Comparison of ENCODE assay signal across 9 cellular contexts in genomic region chr11:118290923-118291322, GRCh38. TPM values are rescaled to one million over a fixed set of nuclear protein-coding genes. Genes with fewer than 3 reads are reported as not detected.
DNase-seq lines count a peak whose midpoint lies in the region; ATAC-seq and TF ChIP-seq lines count a peak whose summit lies in the region.
"Had no signal": no experiment of that assay in that cellular context is flagged by ENCODE, and none has a peak within 500 bp of the region (broad histone marks: within the 10 kb centered on the region; RNA-seq: fewer than 3 reads in every experiment).

No MANE protein-coding gene starts in this region.

- H3K4me3 Mint-ChIP-seq in activated CD4-positive, alpha-beta memory T cell treated with anti-CD3 and anti-CD28 coated beads, Interleukin-2, amount 10 ng/mL, durations not matched to agents 7 days and 5 days = no peak overlapping the region
- H3K4me3 Mint-ChIP-seq in stimulated activated memory B cell treated with anti-CD40 and anti-IgM and Interleukin-4, amounts not matched to agents 10 μg/mL and 1 μg/mL and 100 μg/mL, for 72 hours = no peak overlapping the region

- H3K79me2 ChIP-seq in Loucy (ENCODE audit: insufficient read depth, low read length) = no peaks in the 10 kb centered on the region

- H4K20me1 ChIP-seq in Loucy (ENCODE audit: insufficient read depth, low read length, poor library complexity, severe bottlenecking) = no peaks in the 10 kb centered on the region

- H3K4me1 Mint-ChIP-seq in activated CD4-positive, alpha-beta memory T cell treated with anti-CD3 and anti-CD28 coated beads, Interleukin-2, amount 10 ng/mL, durations not matched to agents 7 days and 5 days = peaks cover 22% of the 10 kb centered on the region
- H3K4me1 Mint-ChIP-seq in stimulated activated memory B cell treated with anti-CD40 and anti-IgM and Interleukin-4, amounts not matched to agents 10 μg/mL and 1 μg/mL and 100 μg/mL, for 72 hours = peaks cover 8% of the 10 kb centered on the region

- no peaks in the 10 kb centered on the region for H3K27me3 ChIP-seq in GM06990 (replicated peaks; ENCODE audit: control insufficient read depth, insufficient read depth, low read length)
- no peaks in the 10 kb centered on the region for H3K27me3 ChIP-seq in Loucy (ENCODE audit: insufficient read depth, low read length, poor library complexity, severe bottlenecking)
- H3K27me3 ChIP-seq in vagina = no peaks in the 10 kb centered on the region

- intact Hi-C loops in left cardiac atrium (cut with DNase I) (loop anchor here (1.0 to 10.0 kb wide), 4 partner anchors 92 to 146 kb away; no protein-coding TSS in a partner anchor), vagina (cut with DNase I) (no loop called here)

- H3K27ac Mint-ChIP-seq in activated CD4-positive, alpha-beta memory T cell treated with anti-CD3 and anti-CD28 coated beads, Interleukin-2, amount 10 ng/mL, durations not matched to agents 7 days and 5 days = no peak overlapping the region
- no peak overlapping the region for H3K27ac Mint-ChIP-seq in stimulated activated memory B cell treated with anti-CD40 and anti-IgM and Interleukin-4, amounts not matched to agents 10 μg/mL and 1 μg/mL and 100 μg/mL, for 72 hours

- no peaks in the 10 kb centered on the region for H3K9me2 ChIP-seq in Loucy (replicated peaks; ENCODE audit: low read depth, low read length)

- no peak overlapping the region for H3K27ac ChIP-seq in vagina
- H3K27ac ChIP-seq: tibial artery had no signal

- CTCF ChIA-PET in activated CD4-positive, alpha-beta memory T cell treated with anti-CD3 and anti-CD28 coated beads, Interleukin-2, amount 10 ng/mL, durations not matched to agents 7 days and 5 days (lab: Charles Lee) = interaction anchor here (0.7 to 5.6 kb wide), 13 partner anchors 9 to 119 kb away, joined by 3 to 62 read pairs (median 4); partner anchors contain the start of gene CD3E

- no peaks in the 10 kb centered on the region for H3F3A ChIP-seq in Loucy (ENCODE audit: low read depth)

- H3K4me1 ChIP-seq in Loucy (ENCODE audit: insufficient read depth, low read length, poor library complexity, severe bottlenecking) = peaks cover 6% of the 10 kb centered on the region
- H3K4me1 ChIP-seq in vagina = peaks cover 20% of the 10 kb centered on the region
- H3K4me1 ChIP-seq: tibial artery had no signal

- no peaks in the 10 kb centered on the region for H3K9me3 ChIP-seq in Loucy (ENCODE audit: insufficient read depth, low read depth, low read length)
- no peaks in the 10 kb centered on the region for H3K9me3 ChIP-seq in vagina
- H3K9me3 ChIP-seq: tibial artery had no signal

- DNase-seq in GM06990 (ENCODE audit: extremely low read depth, insufficient read length) = no peak
- peak; percentile 54 for DNase-seq in activated CD4-positive, alpha-beta memory T cell treated with anti-CD3 and anti-CD28 coated beads, Interleukin-2, amount 10 ng/mL, durations not matched to agents 7 days and 5 days
- no peak for DNase-seq in left cardiac atrium
- no peak for DNase-seq in vagina (ENCODE audit: extremely low spot score in 2 of 2)

- H3K4me3 ChIP-seq in GM06990 (replicated peaks; ENCODE audit: low read depth, low read length) (no peak overlapping the region), Loucy (ENCODE audit: low read length, poor library complexity, severe bottlenecking) (no peak overlapping the region), vagina (no peak overlapping the region)
- H3K4me3 ChIP-seq: tibial artery had no signal

- POLR2A ChIA-PET in activated CD4-positive, alpha-beta memory T cell treated with anti-CD3 and anti-CD28 coated beads, Interleukin-2, amount 10 ng/mL, durations not matched to agents 7 days and 5 days (lab: Charles Lee) = interaction anchor here (0.6 to 1.2 kb wide), 5 partner anchors 8 to 88 kb away, joined by 3 to 4 read pairs (median 3); no protein-coding TSS in a partner anchor

- no peak overlapping the region for H3K9ac ChIP-seq in Loucy (ENCODE audit: low read depth, low read length, poor library complexity, severe bottlenecking)

- no peaks in the 10 kb centered on the region for H3K36me3 ChIP-seq in GM06990 (ENCODE audit: control insufficient read depth, insufficient read depth, low read length)
- H3K36me3 ChIP-seq in Loucy (ENCODE audit: insufficient read depth, low read length) = no peaks in the 10 kb centered on the region
- H3K36me3 ChIP-seq in vagina = no peaks in the 10 kb centered on the region
- H3K36me3 ChIP-seq: tibial artery had no signal

- no peaks in the 10 kb centered on the region for H3K9me3 Mint-ChIP-seq in activated CD4-positive, alpha-beta memory T cell treated with anti-CD3 and anti-CD28 coated beads, Interleukin-2, amount 10 ng/mL, durations not matched to agents 7 days and 5 days
- peaks cover 2% of the 10 kb centered on the region for H3K9me3 Mint-ChIP-seq in stimulated activated memory B cell treated with anti-CD40 and anti-IgM and Interleukin-4, amounts not matched to agents 10 μg/mL and 1 μg/mL and 100 μg/mL, for 72 hours

- peaks cover 2% of the 10 kb centered on the region for H3K36me3 Mint-ChIP-seq in activated CD4-positive, alpha-beta memory T cell treated with anti-CD3 and anti-CD28 coated beads, Interleukin-2, amount 10 ng/mL, durations not matched to agents 7 days and 5 days (ENCODE audit: low read depth)
- H3K36me3 Mint-ChIP-seq in stimulated activated memory B cell treated with anti-CD40 and anti-IgM and Interleukin-4, amounts not matched to agents 10 μg/mL and 1 μg/mL and 100 μg/mL, for 72 hours = peaks cover 5% of the 10 kb centered on the region

- TF ChIP-seq CTCF in GM06990 (IDR thresholded peaks at IDR 0.05; ENCODE audit: insufficient read depth, low read length, poor library complexity, severe bottlenecking) = peak; percentile 25
- TF ChIP-seq CTCF in Loucy (conservative IDR thresholded peaks at IDR 0.05; ENCODE audit: low read length) = peak; percentile 50
- TF ChIP-seq CTCF in vagina (IDR thresholded peaks at IDR 0.05) = peak in 1 of 3 experiments; percentile 31

- no peak overlapping the region for H3K4me2 ChIP-seq in Loucy (ENCODE audit: low read depth, low read length, poor library complexity, severe bottlenecking)

- ATAC-seq in left cardiac atrium (peak; percentile 80), GM21786 (IDR thresholded peaks at IDR 0.05; ENCODE audit: unreplicated experiment) (no peak), HG03469 (IDR thresholded peaks at IDR 0.05; ENCODE audit: unreplicated experiment) (no peak)
- peak; percentile 66 for ATAC-seq in stimulated activated memory B cell treated with anti-CD40 and anti-IgM and Interleukin-4, amounts not matched to agents 10 μg/mL and 1 μg/mL and 100 μg/mL, for 72 hours

- no peak for TF ChIP-seq POLR2A in vagina (IDR thresholded peaks at IDR 0.05)

- no peak overlapping the region for H2AFZ ChIP-seq in Loucy (ENCODE audit: low read length)

- peaks cover 3% of the 10 kb centered on the region for H3K27me3 Mint-ChIP-seq in activated CD4-positive, alpha-beta memory T cell treated with anti-CD3 and anti-CD28 coated beads, Interleukin-2, amount 10 ng/mL, durations not matched to agents 7 days and 5 days
- peaks cover 36% of the 10 kb centered on the region for H3K27me3 Mint-ChIP-seq in stimulated activated memory B cell treated with anti-CD40 and anti-IgM and Interleukin-4, amounts not matched to agents 10 μg/mL and 1 μg/mL and 100 μg/mL, for 72 hours

RNA-seq across cellular contexts. Expression of gene CD3E, which starts 13.6 kb away (rescaled TPM):
- 100 to 1,000 TPM; 639 to 653 TPM for total RNA-seq in activated CD4-positive, alpha-beta memory T cell treated with anti-CD3 and anti-CD28 coated beads, Interleukin-2, amount 10 ng/mL, durations not matched to agents 7 days and 5 days
- total RNA-seq in left cardiac atrium (1 to 10 TPM; 1.6 to 3.7 TPM), vagina (6.9 TPM)

RNA-seq across cellular contexts. Expression of gene MPZL2, which starts 26.8 kb away (rescaled TPM):
- 1 to 10 TPM; 3.8 to 5.3 TPM for total RNA-seq in activated CD4-positive, alpha-beta memory T cell treated with anti-CD3 and anti-CD28 coated beads, Interleukin-2, amount 10 ng/mL, durations not matched to agents 7 days and 5 days
- total RNA-seq in left cardiac atrium (10 to 100 TPM; 11.6 to 47.8 TPM), vagina (165 TPM)

RNA-seq across cellular contexts. Expression of gene MPZL3, which starts 38.8 kb away (rescaled TPM):
- 10 to 100 TPM; 34.0 to 34.9 TPM for total RNA-seq in activated CD4-positive, alpha-beta memory T cell treated with anti-CD3 and anti-CD28 coated beads, Interleukin-2, amount 10 ng/mL, durations not matched to agents 7 days and 5 days
- total RNA-seq in left cardiac atrium (1 to 10 TPM; 1.0 to 1.1 TPM), vagina (9.1 TPM)

RNA-seq across cellular contexts. Expression of gene CD3D, which starts 51.6 kb away (rescaled TPM):
- total RNA-seq in activated CD4-positive, alpha-beta memory T cell treated with anti-CD3 and anti-CD28 coated beads, Interleukin-2, amount 10 ng/mL, durations not matched to agents 7 days and 5 days = 100 to 1,000 TPM; 467 to 476 TPM
- 1 to 10 TPM in 1 of 2 donors, under 1 TPM in 1; 0.86 to 2.0 TPM for total RNA-seq in left cardiac atrium
- total RNA-seq in vagina = 13.8 TPM

RNA-seq across cellular contexts. Expression of gene CD3G, which starts 53.2 kb away (rescaled TPM):
- total RNA-seq in activated CD4-positive, alpha-beta memory T cell treated with anti-CD3 and anti-CD28 coated beads, Interleukin-2, amount 10 ng/mL, durations not matched to agents 7 days and 5 days = 100 to 1,000 TPM; 223 to 225 TPM
- 1 to 10 TPM in 1 of 2 donors, under 1 TPM in 1; 0.76 to 1.4 TPM for total RNA-seq in left cardiac atrium
- 2.2 TPM for total RNA-seq in vagina

Comparison
In these comparisons a context has a peak if more than half of its experiments do, and no peak if none do; other contexts are left out.
1. ATAC-seq: peak in left cardiac atrium (2 of 2) and stimulated activated memory B cell treated with anti-CD40 and anti-IgM and Interleukin-4, amounts not matched to agents 10 μg/mL and 1 μg/mL and 100 μg/mL, for 72 hours (single experiment); none in GM21786 (single experiment) and HG03469 (single experiment).
2. RNA of gene CD3E, which starts 13.6 kb away (total RNA-seq): 639 to 653 TPM in activated CD4-positive, alpha-beta memory T cell treated with anti-CD3 and anti-CD28 coated beads, Interleukin-2, amount 10 ng/mL, durations not matched to agents 7 days and 5 days; 6.9 TPM in vagina (single experiment) and 1.6 to 3.7 TPM in left cardiac atrium; every median in the first group is over 10 times any median in the second.